Comparison of ENCODE assay signal across 8 cellular contexts in the genomic region with DNA sequence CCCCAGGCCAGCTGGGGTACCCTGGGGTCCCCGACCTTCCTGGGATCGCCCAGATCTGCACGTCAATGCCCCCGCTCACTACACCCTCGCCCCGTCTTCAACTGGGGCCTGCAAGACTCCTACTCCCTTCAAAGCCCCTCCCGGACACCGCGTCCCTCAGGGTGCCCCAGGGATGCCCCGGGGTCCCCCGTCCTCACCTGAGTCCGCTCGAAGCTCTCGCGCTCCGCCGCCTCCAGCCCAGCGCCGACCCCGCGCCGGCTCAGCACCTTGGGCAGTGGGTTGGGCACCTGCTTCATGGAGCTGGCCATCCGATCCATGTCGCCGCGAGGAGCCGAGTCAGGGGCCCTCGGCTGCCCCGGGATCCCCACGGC. TPM values are rescaled to one million over a fixed set of nuclear protein-coding genes. Genes with fewer than 3 reads are reported as not detected.
A peak's percentile ranks its signal among the peaks of the same experiment; 100 is the strongest.
DNase-seq lines count a peak whose midpoint lies in the region; ATAC-seq and TF ChIP-seq lines count a peak whose summit lies in the region.

Gene HIP1, minus strand, starts transcription at position 338 of the 371 bp plus-strand sequence. Its CDS starts 21 bp downstream, at position 317.

- H3K4me3 ChIP-seq in GM08714 (ENCODE audit: low read length): peak within 1 kb of the TSS; percentile 99
- H3K4me3 ChIP-seq in breast epithelium: peak within 1 kb of the TSS; percentile 85 to 97 (median 94)
- peak within 1 kb of the TSS; percentile 95 for H3K4me3 ChIP-seq in lower leg skin (ENCODE audit: low read depth, poor library complexity, severe bottlenecking)
- peak within 1 kb of the TSS; percentile 68 to 96 for H3K4me3 ChIP-seq in testis

- H3K27ac ChIP-seq in breast epithelium: peak within 1 kb of the TSS; percentile 75 to 79
- peak within 1 kb of the TSS; percentile 84 to 94 for H3K27ac ChIP-seq in testis

- no peak for TF ChIP-seq POLR2A in breast epithelium (IDR thresholded peaks at IDR 0.05)
- no peak for TF ChIP-seq POLR2A in lower leg skin (IDR thresholded peaks at IDR 0.05)
- no peak for TF ChIP-seq POLR2A in testis (IDR thresholded peaks at IDR 0.05)

- TF ChIP-seq CTCF in breast epithelium (IDR thresholded peaks at IDR 0.05): no peak
- no peak for TF ChIP-seq CTCF in lower leg skin (IDR thresholded peaks at IDR 0.05)
- TF ChIP-seq CTCF in testis (IDR thresholded peaks at IDR 0.05): no peak

- H3K27me3 ChIP-seq in breast epithelium (no peaks in the 10 kb centered on the region), testis (no peaks in the 10 kb centered on the region)

- H3K4me1 ChIP-seq in breast epithelium (no peaks in the 10 kb centered on the region), testis (peaks cover 3% of the 10 kb centered on the region)

- H3K9me3 ChIP-seq in breast epithelium (no peaks in the 10 kb centered on the region), testis (no peaks in the 10 kb centered on the region)

- DNase-seq in breast epithelium (ENCODE audit: low spot score in 2 of 2): peak in 1 of 2 donors; percentile 53
- no peak for DNase-seq in lower leg skin (ENCODE audit: low spot score in 2 of 2)
- DNase-seq in testis: no peak
- DNase-seq in OCI-M1 (lab: John Stamatoyannopoulos, UW): no peak
- DNase-seq in activated CD4-positive, alpha-beta T cell treated with anti-CD3 and anti-CD28 coated beads, Interleukin-2, amount 50 U/mL, for 48 hours: no peak
- no peak for DNase-seq in NCI-H748 (lab: John Stamatoyannopoulos, UW; ENCODE audit: unreplicated experiment)

- intact Hi-C loops in breast epithelium (cut with DNase I; ENCODE audit: low total_unique reads): no loop called here
- intact Hi-C loops in lower leg skin (cut with DNase I; ENCODE audit: low total_unique reads): no loop called here
- intact Hi-C loops in testis (cut with DNase I; ENCODE audit: low total_unique reads): no loop called here

- WGBS in lower leg skin, 2 donors: 0 to 1% methylated on average over 6 to 26 of the region's 30 CpGs
- WGBS in testis, 2 donors: 0 to 1% methylated on average over 11 to 27 of the region's 30 CpGs

- no peaks in the 10 kb centered on the region for H3K36me3 ChIP-seq in breast epithelium
- H3K36me3 ChIP-seq in testis (ENCODE audit: low read depth, missing control alignments): no peaks in the 10 kb centered on the region

- ATAC-seq in HG03354 (IDR thresholded peaks at IDR 0.05; ENCODE audit: poor library complexity, severe bottlenecking, unreplicated experiment): peak; percentile 16

RNA-seq across cellular contexts. Expression of gene HIP1, which starts in this region (rescaled TPM):
- total RNA-seq in breast epithelium (10 to 100 TPM; 20.6 to 24.6 (median 23.8) TPM), lower leg skin (10 to 100 TPM; 20.1 to 30.3 (median 23.0) TPM), testis (10 to 100 TPM; 43.5 to 85.4 TPM)
- polyA plus RNA-seq in testis (ENCODE audit: insufficient read depth, low read depth, low replicate concordance): 68.0 TPM
